2 cellular contexts compared by ENCODE assay signal in the genomic region with DNA sequence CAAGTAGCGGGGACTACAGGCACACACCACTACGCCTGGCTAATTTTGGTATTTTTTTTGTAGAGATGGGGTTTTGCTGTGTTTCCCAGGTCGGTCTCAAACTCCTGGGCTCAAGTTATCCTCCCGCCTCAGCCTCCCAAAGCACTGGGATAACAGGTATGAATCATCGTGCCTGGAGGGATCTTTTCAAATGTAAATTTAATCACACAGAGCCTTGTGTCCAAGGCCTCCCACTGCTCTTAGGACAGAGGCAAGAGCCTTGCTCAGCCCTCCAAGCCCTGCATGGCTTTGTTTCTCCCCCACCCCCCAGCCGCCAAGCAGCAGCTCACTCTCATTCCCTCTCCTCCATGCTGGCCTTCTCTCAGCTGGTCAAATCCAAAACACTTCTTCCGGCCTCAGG.
TF ChIP-seq lines count a peak whose summit lies in the region.

No MANE protein-coding gene starts in this region.

TF ChIP-seq in GM23338, 12 proteins besides CTCF, POLR2A, EP300 and RAD21:
- no peak for TF ChIP-seq POLR2AphosphoS5 (IDR thresholded peaks at IDR 0.05; ENCODE audit: low read depth)
- no peak for TF ChIP-seq ZNF114 (CRISPR knock-in tag; IDR thresholded peaks at IDR 0.05)
- TF ChIP-seq, protein P1, sequence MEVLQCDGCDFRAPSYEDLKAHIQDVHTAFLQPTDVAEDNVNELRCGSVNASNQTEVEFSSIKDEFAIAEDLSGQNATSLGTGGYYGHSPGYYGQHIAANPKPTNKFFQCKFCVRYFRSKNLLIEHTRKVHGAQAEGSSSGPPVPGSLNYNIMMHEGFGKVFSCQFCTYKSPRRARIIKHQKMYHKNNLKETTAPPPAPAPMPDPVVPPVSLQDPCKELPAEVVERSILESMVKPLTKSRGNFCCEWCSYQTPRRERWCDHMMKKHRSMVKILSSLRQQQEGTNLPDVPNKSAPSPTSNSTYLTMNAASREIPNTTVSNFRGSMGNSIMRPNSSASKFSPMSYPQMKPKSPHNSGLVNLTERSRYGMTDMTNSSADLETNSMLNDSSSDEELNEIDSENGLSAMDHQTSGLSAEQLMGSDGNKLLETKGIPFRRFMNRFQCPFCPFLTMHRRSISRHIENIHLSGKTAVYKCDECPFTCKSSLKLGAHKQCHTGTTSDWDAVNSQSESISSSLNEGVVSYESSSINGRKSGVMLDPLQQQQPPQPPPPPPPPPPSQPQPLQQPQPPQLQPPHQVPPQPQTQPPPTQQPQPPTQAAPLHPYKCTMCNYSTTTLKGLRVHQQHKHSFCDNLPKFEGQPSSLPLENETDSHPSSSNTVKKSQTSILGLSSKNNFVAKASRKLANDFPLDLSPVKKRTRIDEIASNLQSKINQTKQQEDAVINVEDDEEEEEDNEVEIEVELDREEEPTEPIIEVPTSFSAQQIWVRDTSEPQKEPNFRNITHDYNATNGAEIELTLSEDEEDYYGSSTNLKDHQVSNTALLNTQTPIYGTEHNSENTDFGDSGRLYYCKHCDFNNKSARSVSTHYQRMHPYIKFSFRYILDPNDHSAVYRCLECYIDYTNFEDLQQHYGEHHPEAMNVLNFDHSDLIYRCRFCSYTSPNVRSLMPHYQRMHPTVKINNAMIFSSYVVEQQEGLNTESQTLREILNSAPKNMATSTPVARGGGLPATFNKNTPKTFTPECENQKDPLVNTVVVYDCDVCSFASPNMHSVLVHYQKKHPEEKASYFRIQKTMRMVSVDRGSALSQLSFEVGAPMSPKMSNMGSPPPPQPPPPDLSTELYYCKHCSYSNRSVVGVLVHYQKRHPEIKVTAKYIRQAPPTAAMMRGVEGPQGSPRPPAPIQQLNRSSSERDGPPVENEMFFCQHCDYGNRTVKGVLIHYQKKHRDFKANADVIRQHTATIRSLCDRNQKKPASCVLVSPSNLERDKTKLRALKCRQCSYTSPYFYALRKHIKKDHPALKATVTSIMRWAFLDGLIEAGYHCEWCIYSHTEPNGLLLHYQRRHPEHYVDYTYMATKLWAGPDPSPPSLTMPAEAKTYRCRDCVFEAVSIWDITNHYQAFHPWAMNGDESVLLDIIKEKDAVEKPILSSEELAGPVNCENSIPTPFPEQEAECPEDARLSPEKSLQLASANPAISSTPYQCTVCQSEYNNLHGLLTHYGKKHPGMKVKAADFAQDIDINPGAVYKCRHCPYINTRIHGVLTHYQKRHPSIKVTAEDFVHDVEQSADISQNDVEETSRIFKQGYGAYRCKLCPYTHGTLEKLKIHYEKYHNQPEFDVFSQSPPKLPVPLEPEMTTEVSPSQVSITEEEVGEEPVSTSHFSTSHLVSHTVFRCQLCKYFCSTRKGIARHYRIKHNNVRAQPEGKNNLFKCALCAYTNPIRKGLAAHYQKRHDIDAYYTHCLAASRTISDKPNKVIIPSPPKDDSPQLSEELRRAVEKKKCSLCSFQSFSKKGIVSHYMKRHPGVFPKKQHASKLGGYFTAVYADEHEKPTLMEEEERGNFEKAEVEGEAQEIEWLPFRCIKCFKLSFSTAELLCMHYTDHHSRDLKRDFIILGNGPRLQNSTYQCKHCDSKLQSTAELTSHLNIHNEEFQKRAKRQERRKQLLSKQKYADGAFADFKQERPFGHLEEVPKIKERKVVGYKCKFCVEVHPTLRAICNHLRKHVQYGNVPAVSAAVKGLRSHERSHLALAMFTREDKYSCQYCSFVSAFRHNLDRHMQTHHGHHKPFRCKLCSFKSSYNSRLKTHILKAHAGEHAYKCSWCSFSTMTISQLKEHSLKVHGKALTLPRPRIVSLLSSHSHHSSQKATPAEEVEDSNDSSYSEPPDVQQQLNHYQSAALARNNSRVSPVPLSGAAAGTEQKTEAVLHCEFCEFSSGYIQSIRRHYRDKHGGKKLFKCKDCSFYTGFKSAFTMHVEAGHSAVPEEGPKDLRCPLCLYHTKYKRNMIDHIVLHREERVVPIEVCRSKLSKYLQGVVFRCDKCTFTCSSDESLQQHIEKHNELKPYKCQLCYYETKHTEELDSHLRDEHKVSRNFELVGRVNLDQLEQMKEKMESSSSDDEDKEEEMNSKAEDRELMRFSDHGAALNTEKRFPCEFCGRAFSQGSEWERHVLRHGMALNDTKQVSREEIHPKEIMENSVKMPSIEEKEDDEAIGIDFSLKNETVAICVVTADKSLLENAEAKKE (CRISPR knock-in tag; IDR thresholded peaks at IDR 0.05): no peak
- TF ChIP-seq EZH2 (IDR thresholded peaks at IDR 0.05; ENCODE audit: low read depth, unreplicated experiment): no peak
- no peak for TF ChIP-seq JUNB (IDR thresholded peaks at IDR 0.05; ENCODE audit: unreplicated experiment)
- TF ChIP-seq, protein P2, sequence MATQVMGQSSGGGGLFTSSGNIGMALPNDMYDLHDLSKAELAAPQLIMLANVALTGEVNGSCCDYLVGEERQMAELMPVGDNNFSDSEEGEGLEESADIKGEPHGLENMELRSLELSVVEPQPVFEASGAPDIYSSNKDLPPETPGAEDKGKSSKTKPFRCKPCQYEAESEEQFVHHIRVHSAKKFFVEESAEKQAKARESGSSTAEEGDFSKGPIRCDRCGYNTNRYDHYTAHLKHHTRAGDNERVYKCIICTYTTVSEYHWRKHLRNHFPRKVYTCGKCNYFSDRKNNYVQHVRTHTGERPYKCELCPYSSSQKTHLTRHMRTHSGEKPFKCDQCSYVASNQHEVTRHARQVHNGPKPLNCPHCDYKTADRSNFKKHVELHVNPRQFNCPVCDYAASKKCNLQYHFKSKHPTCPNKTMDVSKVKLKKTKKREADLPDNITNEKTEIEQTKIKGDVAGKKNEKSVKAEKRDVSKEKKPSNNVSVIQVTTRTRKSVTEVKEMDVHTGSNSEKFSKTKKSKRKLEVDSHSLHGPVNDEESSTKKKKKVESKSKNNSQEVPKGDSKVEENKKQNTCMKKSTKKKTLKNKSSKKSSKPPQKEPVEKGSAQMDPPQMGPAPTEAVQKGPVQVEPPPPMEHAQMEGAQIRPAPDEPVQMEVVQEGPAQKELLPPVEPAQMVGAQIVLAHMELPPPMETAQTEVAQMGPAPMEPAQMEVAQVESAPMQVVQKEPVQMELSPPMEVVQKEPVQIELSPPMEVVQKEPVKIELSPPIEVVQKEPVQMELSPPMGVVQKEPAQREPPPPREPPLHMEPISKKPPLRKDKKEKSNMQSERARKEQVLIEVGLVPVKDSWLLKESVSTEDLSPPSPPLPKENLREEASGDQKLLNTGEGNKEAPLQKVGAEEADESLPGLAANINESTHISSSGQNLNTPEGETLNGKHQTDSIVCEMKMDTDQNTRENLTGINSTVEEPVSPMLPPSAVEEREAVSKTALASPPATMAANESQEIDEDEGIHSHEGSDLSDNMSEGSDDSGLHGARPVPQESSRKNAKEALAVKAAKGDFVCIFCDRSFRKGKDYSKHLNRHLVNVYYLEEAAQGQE (IDR thresholded peaks at IDR 0.05; ENCODE audit: unreplicated experiment): no peak
- TF ChIP-seq, protein P3, sequence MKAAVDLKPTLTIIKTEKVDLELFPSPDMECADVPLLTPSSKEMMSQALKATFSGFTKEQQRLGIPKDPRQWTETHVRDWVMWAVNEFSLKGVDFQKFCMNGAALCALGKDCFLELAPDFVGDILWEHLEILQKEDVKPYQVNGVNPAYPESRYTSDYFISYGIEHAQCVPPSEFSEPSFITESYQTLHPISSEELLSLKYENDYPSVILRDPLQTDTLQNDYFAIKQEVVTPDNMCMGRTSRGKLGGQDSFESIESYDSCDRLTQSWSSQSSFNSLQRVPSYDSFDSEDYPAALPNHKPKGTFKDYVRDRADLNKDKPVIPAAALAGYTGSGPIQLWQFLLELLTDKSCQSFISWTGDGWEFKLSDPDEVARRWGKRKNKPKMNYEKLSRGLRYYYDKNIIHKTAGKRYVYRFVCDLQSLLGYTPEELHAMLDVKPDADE (IDR thresholded peaks at IDR 0.05): no peak
- no peak for TF ChIP-seq ZNF331 (CRISPR knock-in tag; IDR thresholded peaks at IDR 0.05; ENCODE audit: low read depth)

TF ChIP-seq in H1, 55 proteins besides CTCF, POLR2A, EP300 and RAD21 (continues in another document):
- TF ChIP-seq, protein P4, sequence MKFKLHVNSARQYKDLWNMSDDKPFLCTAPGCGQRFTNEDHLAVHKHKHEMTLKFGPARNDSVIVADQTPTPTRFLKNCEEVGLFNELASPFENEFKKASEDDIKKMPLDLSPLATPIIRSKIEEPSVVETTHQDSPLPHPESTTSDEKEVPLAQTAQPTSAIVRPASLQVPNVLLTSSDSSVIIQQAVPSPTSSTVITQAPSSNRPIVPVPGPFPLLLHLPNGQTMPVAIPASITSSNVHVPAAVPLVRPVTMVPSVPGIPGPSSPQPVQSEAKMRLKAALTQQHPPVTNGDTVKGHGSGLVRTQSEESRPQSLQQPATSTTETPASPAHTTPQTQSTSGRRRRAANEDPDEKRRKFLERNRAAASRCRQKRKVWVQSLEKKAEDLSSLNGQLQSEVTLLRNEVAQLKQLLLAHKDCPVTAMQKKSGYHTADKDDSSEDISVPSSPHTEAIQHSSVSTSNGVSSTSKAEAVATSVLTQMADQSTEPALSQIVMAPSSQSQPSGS (IDR thresholded peaks at IDR 0.05; ENCODE audit: low read length): 0 out of 2 replicates have a peak, but pooled peaks have one; percentile 49
- TF ChIP-seq BACH1 (IDR thresholded peaks at IDR 0.05; ENCODE audit: low read length): no peak
- TF ChIP-seq TEAD4 (IDR thresholded peaks at IDR 0.05; ENCODE audit: low read depth, low read length): no peak
- no peak for TF ChIP-seq CHD1 (IDR thresholded peaks at IDR 0.05; ENCODE audit: low read depth, low read length)
- TF ChIP-seq SIN3A (conservative IDR thresholded peaks at IDR 0.05 in 1 of 2, IDR thresholded peaks at IDR 0.05 in 1 of 2; ENCODE audit: low read depth in 1 of 2, low read length in 2 of 2): no peak
- no peak for TF ChIP-seq EZH2 (IDR thresholded peaks at IDR 0.05; ENCODE audit: low read depth, low read length, severe bottlenecking)
- TF ChIP-seq HDAC6 (IDR thresholded peaks at IDR 0.05; ENCODE audit: low read depth, low read length): no peak
- TF ChIP-seq, protein P5, sequence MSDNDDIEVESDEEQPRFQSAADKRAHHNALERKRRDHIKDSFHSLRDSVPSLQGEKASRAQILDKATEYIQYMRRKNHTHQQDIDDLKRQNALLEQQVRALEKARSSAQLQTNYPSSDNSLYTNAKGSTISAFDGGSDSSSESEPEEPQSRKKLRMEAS (IDR thresholded peaks at IDR 0.05): peak; percentile 29; the same call in 1 of the 2 replicates
- no peak for TF ChIP-seq ASH2L (IDR thresholded peaks at IDR 0.05; ENCODE audit: low read length)
- TF ChIP-seq MAFK (IDR thresholded peaks at IDR 0.05; ENCODE audit: low read depth, low read length): no peak
- TF ChIP-seq SP1 (IDR thresholded peaks at IDR 0.05; ENCODE audit: low read depth, low read length): peak; percentile 54; the same call in 1 of the 2 replicates
- TF ChIP-seq, protein P6, sequence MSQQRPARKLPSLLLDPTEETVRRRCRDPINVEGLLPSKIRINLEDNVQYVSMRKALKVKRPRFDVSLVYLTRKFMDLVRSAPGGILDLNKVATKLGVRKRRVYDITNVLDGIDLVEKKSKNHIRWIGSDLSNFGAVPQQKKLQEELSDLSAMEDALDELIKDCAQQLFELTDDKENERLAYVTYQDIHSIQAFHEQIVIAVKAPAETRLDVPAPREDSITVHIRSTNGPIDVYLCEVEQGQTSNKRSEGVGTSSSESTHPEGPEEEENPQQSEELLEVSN (IDR thresholded peaks at IDR 0.05): no peak
- TF ChIP-seq YY1 (IDR thresholded peaks at IDR 0.05; ENCODE audit: low read depth, low read length): no peak
- no peak for TF ChIP-seq RXRA (IDR thresholded peaks at IDR 0.05; ENCODE audit: insufficient read depth, low read depth, low read length)
- no peak for TF ChIP-seq KDM5A (IDR thresholded peaks at IDR 0.05; ENCODE audit: low read length)
- no peak for TF ChIP-seq EGR1 (IDR thresholded peaks at IDR 0.05; ENCODE audit: borderline replicate concordance, low read depth, low read length)
- TF ChIP-seq, protein P7, sequence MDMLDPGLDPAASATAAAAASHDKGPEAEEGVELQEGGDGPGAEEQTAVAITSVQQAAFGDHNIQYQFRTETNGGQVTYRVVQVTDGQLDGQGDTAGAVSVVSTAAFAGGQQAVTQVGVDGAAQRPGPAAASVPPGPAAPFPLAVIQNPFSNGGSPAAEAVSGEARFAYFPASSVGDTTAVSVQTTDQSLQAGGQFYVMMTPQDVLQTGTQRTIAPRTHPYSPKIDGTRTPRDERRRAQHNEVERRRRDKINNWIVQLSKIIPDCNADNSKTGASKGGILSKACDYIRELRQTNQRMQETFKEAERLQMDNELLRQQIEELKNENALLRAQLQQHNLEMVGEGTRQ (IDR thresholded peaks at IDR 0.05; ENCODE audit: low read length): no peak
- no peak; the same call in 1 of the 2 replicates for TF ChIP-seq TBP (IDR thresholded peaks at IDR 0.05; ENCODE audit: low read depth, low read length)
- no peak for TF ChIP-seq HDAC2 (IDR thresholded peaks at IDR 0.05; ENCODE audit: borderline replicate concordance in 1 of 2, low read depth in 2 of 2, low read length in 2 of 2)
- no peak for TF ChIP-seq TAF7 (optimal IDR thresholded peaks at IDR 0.05; ENCODE audit: borderline replicate concordance, low read depth, low read length)
- peak; percentile 33; the same call in 1 of the 2 replicates for TF ChIP-seq POLR2AphosphoS5 (IDR thresholded peaks at IDR 0.05; ENCODE audit: low read depth, low read length)
- no peak for TF ChIP-seq CBX5 (IDR thresholded peaks at IDR 0.05; ENCODE audit: low read depth, low read length)
- no peak for TF ChIP-seq GABPA (IDR thresholded peaks at IDR 0.05; ENCODE audit: borderline replicate concordance, insufficient read depth, low read length)
- TF ChIP-seq, protein P8, sequence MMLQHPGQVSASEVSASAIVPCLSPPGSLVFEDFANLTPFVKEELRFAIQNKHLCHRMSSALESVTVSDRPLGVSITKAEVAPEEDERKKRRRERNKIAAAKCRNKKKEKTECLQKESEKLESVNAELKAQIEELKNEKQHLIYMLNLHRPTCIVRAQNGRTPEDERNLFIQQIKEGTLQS (IDR thresholded peaks at IDR 0.05; ENCODE audit: insufficient read depth, low read depth, low read length): no peak
- no peak for TF ChIP-seq CREB1 (IDR thresholded peaks at IDR 0.05)
- TF ChIP-seq GTF2F1 (IDR thresholded peaks at IDR 0.05; ENCODE audit: borderline replicate concordance, low read depth, low read length): no peak
- TF ChIP-seq POU5F1 (IDR thresholded peaks at IDR 0.05; ENCODE audit: low read depth, low read length): no peak
- no peak for TF ChIP-seq RNF2 (IDR thresholded peaks at IDR 0.05; ENCODE audit: borderline replicate concordance, low read depth, low read length, missing control alignments, poor library complexity, severe bottlenecking)
- 0 out of 2 replicates have a peak, but pooled peaks have one; percentile 56 for TF ChIP-seq JUN (IDR thresholded peaks at IDR 0.05; ENCODE audit: low read depth, low read length)
- peak; percentile 86 for TF ChIP-seq JUND (IDR thresholded peaks at IDR 0.05; ENCODE audit: low read length)
- TF ChIP-seq SP4 (IDR thresholded peaks at IDR 0.05; ENCODE audit: low read length): no peak
